In the genomic region with DNA sequence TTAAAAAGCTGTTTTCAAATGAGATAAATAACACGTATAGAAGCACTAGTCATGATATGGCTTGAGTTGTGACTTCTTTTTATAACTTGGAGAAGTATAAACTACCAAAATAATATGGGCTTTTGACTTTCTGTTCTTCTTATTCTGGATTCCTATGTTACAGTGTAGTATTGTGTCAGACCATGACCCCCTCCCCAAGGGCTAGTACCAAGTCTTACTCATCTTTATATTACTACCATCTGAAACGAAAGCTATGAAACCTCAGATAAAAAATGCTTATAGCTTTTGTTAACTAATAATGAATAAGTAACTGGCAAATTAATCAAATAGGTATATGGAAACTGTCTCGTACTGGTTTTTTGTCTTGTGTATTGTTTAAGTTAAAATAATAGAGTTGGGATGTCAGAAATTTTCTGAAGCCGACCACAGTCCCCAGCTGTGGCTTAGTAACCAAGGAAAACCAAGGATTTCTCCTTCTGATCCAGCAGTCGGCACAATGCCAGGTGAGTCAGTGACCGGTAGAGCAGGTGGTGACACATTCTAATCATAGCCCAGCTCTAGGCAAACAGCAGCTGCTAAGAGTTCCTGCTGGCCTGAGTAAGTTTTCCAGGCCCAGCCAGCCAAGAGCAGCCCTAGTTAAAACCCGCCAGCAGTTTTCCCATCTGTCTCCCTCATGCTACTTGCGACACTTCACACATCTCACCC, we compare ENCODE assay signal across 8 cellular contexts.
DNase-seq lines count a peak whose midpoint lies in the region; ATAC-seq, FAIRE-seq and TF ChIP-seq lines count a peak whose summit lies in the region.

No MANE protein-coding gene starts in this region.

- H3K4me3 Mint-ChIP-seq in astrocyte (ENCODE audit: unreplicated experiment) = no peak overlapping the region
- H3K4me3 Mint-ChIP-seq in stimulated activated naive B cell treated with anti-CD40 and anti-IgM and Interleukin-4, amounts not matched to agents 10 μg/mL and 1 μg/mL and 100 μg/mL, for 72 hours = no peak overlapping the region

- DNase-seq in AG20443 (ENCODE audit: low spot score) = peak; percentile 28
- DNase-seq in NCI-H1417 (lab: John Stamatoyannopoulos, UW) = peak in 2 of 3 experiments; percentile 83 to 96
- DNase-seq in astrocyte (ENCODE audit: low read depth) = peak; percentile 91
- peak; percentile 95 for DNase-seq in kidney tubule cell (ENCODE audit: low spot score)
- no peak for DNase-seq in NK-92 treated with Interleukin-12 subunit alpha and Interleukin-12 subunit beta, amount 100 ng/mL, for 24 hours (lab: John Stamatoyannopoulos, UW)
- DNase-seq in activated naive CD4-positive, alpha-beta T cell treated with anti-CD3 and anti-CD28 coated beads, Interleukin-2, amount 50 U/mL, for 72 hours (ENCODE audit: low spot score in 2 of 2) = no peak
- DNase-seq in stimulated activated naive B cell treated with anti-CD40 and anti-IgM and Interleukin-4, amounts not matched to agents 10 μg/mL and 1 μg/mL and 100 μg/mL, for 72 hours = no peak
- DNase-seq in KBM-7 = no peak

- no peak overlapping the region for H3K27ac Mint-ChIP-seq in astrocyte (ENCODE audit: unreplicated experiment)
- no peak overlapping the region for H3K27ac Mint-ChIP-seq in activated naive CD4-positive, alpha-beta T cell treated with anti-CD3 and anti-CD28 coated beads, Interleukin-2, amount 50 U/mL, for 72 hours
- no peak overlapping the region for H3K27ac Mint-ChIP-seq in stimulated activated naive B cell treated with anti-CD40 and anti-IgM and Interleukin-4, amounts not matched to agents 10 μg/mL and 1 μg/mL and 100 μg/mL, for 72 hours

- peaks cover 5% of the 10 kb centered on the region for H3K4me1 Mint-ChIP-seq in astrocyte (ENCODE audit: low read depth, unreplicated experiment)
- no peaks in the 10 kb centered on the region for H3K4me1 Mint-ChIP-seq in stimulated activated naive B cell treated with anti-CD40 and anti-IgM and Interleukin-4, amounts not matched to agents 10 μg/mL and 1 μg/mL and 100 μg/mL, for 72 hours

- H3K4me2 ChIP-seq in astrocyte (ENCODE audit: low read length) = peak overlapping the region; percentile 77

- peaks cover 2% of the 10 kb centered on the region for H3K9me3 Mint-ChIP-seq in astrocyte (ENCODE audit: unreplicated experiment)
- peaks cover 6% of the 10 kb centered on the region in 2 donors for H3K9me3 Mint-ChIP-seq in activated naive CD4-positive, alpha-beta T cell treated with anti-CD3 and anti-CD28 coated beads, Interleukin-2, amount 50 U/mL, for 72 hours
- peaks cover 4 to 6% of the 10 kb centered on the region in 2 donors for H3K9me3 Mint-ChIP-seq in stimulated activated naive B cell treated with anti-CD40 and anti-IgM and Interleukin-4, amounts not matched to agents 10 μg/mL and 1 μg/mL and 100 μg/mL, for 72 hours

- H3K27me3 ChIP-seq in astrocyte (ENCODE audit: insufficient read depth, low read length) = no peaks in the 10 kb centered on the region

- H2AFZ ChIP-seq in astrocyte (ENCODE audit: low read depth, low read length) = no peak overlapping the region

- H3K4me3 ChIP-seq in astrocyte (ENCODE audit: insufficient read depth, low read depth, low read length) = no peak overlapping the region

- H3K36me3 ChIP-seq in astrocyte (ENCODE audit: insufficient read depth, low read length) = no peaks in the 10 kb centered on the region

- in situ Hi-C loops in KBM-7 (cut with MboI; ENCODE audit: low pct_unique_long_range_greater_than_20kb, low sequenced_read_pairs) = no loop called here

- H3K9ac ChIP-seq in astrocyte (ENCODE audit: low read length) = peak overlapping the region; percentile 35

- H3K4me1 ChIP-seq in astrocyte (ENCODE audit: insufficient read depth, low read length) = peaks cover 14% of the 10 kb centered on the region

- no peaks in the 10 kb centered on the region for H3K79me2 ChIP-seq in astrocyte (ENCODE audit: insufficient read depth, low read length)

- H3K36me3 Mint-ChIP-seq in astrocyte (ENCODE audit: low read depth, unreplicated experiment) = no peaks in the 10 kb centered on the region
- peaks cover 0 to 4% of the 10 kb centered on the region in 2 donors for H3K36me3 Mint-ChIP-seq in activated naive CD4-positive, alpha-beta T cell treated with anti-CD3 and anti-CD28 coated beads, Interleukin-2, amount 50 U/mL, for 72 hours
- no peaks in the 10 kb centered on the region for H3K36me3 Mint-ChIP-seq in stimulated activated naive B cell treated with anti-CD40 and anti-IgM and Interleukin-4, amounts not matched to agents 10 μg/mL and 1 μg/mL and 100 μg/mL, for 72 hours

- H3K9me3 ChIP-seq in astrocyte (ENCODE audit: insufficient read depth, low read depth, low read length) = no peaks in the 10 kb centered on the region

- H3K27ac ChIP-seq in astrocyte (ENCODE audit: low read depth, low read length) = peak overlapping the region; percentile 47

- no peak for ATAC-seq in activated naive CD4-positive, alpha-beta T cell treated with anti-CD3 and anti-CD28 coated beads, Interleukin-2, amount 50 U/mL, for 72 hours
- no peak for ATAC-seq in stimulated activated naive B cell treated with anti-CD40 and anti-IgM and Interleukin-4, amounts not matched to agents 10 μg/mL and 1 μg/mL and 100 μg/mL, for 72 hours (replicated peaks)

- no peaks in the 10 kb centered on the region for H3K27me3 Mint-ChIP-seq in astrocyte (ENCODE audit: low read depth, unreplicated experiment)
- peaks cover 0 to 3% of the 10 kb centered on the region in 2 donors for H3K27me3 Mint-ChIP-seq in stimulated activated naive B cell treated with anti-CD40 and anti-IgM and Interleukin-4, amounts not matched to agents 10 μg/mL and 1 μg/mL and 100 μg/mL, for 72 hours

- no peak for TF ChIP-seq CTCF in astrocyte (IDR thresholded peaks at IDR 0.05; ENCODE audit: insufficient read depth, low read depth, low read length)

- no peaks in the 10 kb centered on the region for H4K20me1 ChIP-seq in astrocyte (ENCODE audit: insufficient read depth, low read length)

- FAIRE-seq in astrocyte (lab: Jason Lieb, UNC) = no peak

Comparison
In these comparisons a context has a peak if more than half of its experiments do, and no peak if none do; other contexts are left out.
1. DNase-seq: peak in AG20443 (single experiment), NCI-H1417 (2 of 3), astrocyte (single experiment) and kidney tubule cell (single experiment); none in NK-92 treated with Interleukin-12 subunit alpha and Interleukin-12 subunit beta, amount 100 ng/mL, for 24 hours (single experiment), activated naive CD4-positive, alpha-beta T cell treated with anti-CD3 and anti-CD28 coated beads, Interleukin-2, amount 50 U/mL, for 72 hours (0 of 2), stimulated activated naive B cell treated with anti-CD40 and anti-IgM and Interleukin-4, amounts not matched to agents 10 μg/mL and 1 μg/mL and 100 μg/mL, for 72 hours (single experiment) and KBM-7 (single experiment).